9 cellular contexts compared by ENCODE assay signal in the genomic region with DNA sequence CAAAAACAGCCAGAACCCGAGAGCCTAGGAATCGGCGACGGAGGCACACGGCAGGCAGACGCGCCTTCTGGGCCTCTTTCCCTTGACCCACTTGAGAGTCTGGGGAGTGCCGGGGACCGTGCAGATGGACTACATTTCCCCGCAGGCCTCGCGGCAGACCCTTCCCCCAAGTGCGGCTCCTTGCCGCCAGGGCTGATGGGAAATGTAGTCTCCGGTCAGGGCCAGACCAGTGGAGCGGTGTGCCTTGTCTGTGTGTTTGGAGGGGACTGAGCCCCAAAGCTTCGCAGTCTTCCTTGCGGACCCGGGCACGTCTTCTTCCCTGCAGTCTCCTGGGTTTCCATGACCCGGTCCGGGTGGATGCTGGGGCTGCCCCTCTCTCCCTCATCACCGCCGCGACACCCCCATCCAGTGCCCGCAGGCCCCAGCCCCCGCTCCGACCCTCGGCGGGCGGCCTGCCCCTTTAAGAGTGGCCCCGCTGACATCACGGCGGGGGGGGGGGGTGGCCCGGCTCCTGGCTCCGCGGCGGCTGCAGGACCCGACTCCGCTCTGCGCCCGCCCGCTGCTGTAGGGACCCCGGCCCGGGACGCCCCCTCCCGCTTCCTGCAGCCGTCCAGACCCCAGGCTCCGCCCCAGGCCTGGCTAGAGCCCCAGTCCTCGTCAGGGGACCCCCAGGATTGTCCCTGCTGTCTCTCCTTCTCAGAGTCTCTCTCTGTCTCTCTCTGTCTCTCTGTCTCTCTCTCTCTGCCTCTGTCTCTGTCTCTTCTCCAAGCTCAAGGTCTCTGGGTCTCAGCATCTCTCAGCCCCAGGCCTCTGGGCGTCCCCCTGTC. TPM values are rescaled to one million over a fixed set of nuclear protein-coding genes. Genes with fewer than 3 reads are reported as not detected.
A peak's percentile ranks its signal among the peaks of the same experiment; 100 is the strongest.
DNase-seq lines count a peak whose midpoint lies in the region; ATAC-seq, FAIRE-seq and TF ChIP-seq lines count a peak whose summit lies in the region.
"Had no signal": no experiment of that assay in that cellular context is flagged by ENCODE, and none has a peak within 500 bp of the region (broad histone marks: within the 10 kb centered on the region; RNA-seq: fewer than 3 reads in every experiment).

No MANE protein-coding gene starts in this region.

- CTCF ChIA-PET in H1 (lab: Charles Lee; ENCODE audit: partially characterized antibody) = interaction anchor here (0.8 to 2.9 kb wide), 14 partner anchors 12 to 117 kb away, joined by 3 to 31 read pairs (median 5); a partner anchor contains a TSS

- peaks cover 6 to 12% of the 10 kb centered on the region in 2 experiments for H4K20me1 ChIP-seq in H1 (replicated peaks in 1 of 2; ENCODE audit: control insufficient read depth in 1 of 2, insufficient read depth in 2 of 2, low read length in 2 of 2)

- 3% methylated on average over 27 of the region's 51 CpGs; no CpG with 5 or more reads in 1 of the 2 experiments for WGBS in H1 (ENCODE audit: extremely low coverage in 1 of 2, insufficient coverage in 1 of 2, insufficient read length in 1 of 2, insufficient replicate concordance in 2 of 2, low coverage in 1 of 2, low lambda C conversion rate in 2 of 2, missing lambda C conversion rate in 1 of 2), 2 experiments
- 4% methylated on average over 7 to 30 of the region's 51 CpGs for WGBS in upper lobe of left lung, 2 donors

- no peak overlapping the region for H3K9ac ChIP-seq in H1 (replicated peaks in 1 of 4; ENCODE audit: extremely low read depth in 1 of 4, low read depth in 3 of 4, low read length in 3 of 4)

- peak overlapping the region; percentile 75; the same call in 1 of the 2 replicates for H2BK5ac ChIP-seq in H1 (ENCODE audit: low read depth, low read length)

- H3K4ac ChIP-seq in H1 (replicated peaks; ENCODE audit: insufficient read length, low read depth, low read length) = no peak overlapping the region

- peaks cover 0 to 23% (median 14%) of the 10 kb centered on the region in 4 experiments; a peak in 5 of 7 replicates for H3K27me3 ChIP-seq in H1 (replicated peaks in 1 of 4; ENCODE audit: control insufficient read depth in 3 of 4, extremely low read depth in 1 of 4, insufficient read depth in 3 of 4, low read length in 3 of 4)
- peaks cover 5 to 45% (median 27%) of the 10 kb centered on the region in 4 donors for H3K27me3 ChIP-seq in upper lobe of left lung

- H2BK120ac ChIP-seq in H1 (replicated peaks; ENCODE audit: low read depth, low read length) = peak overlapping the region; percentile 16

- peak overlapping the region; percentile 72; the same call in 1 of the 2 replicates for H2BK15ac ChIP-seq in H1 (ENCODE audit: low read length)

- peaks cover 0 to 14% (median 4%) of the 10 kb centered on the region in 4 experiments; a peak in 5 of 7 replicates for H3K4me1 ChIP-seq in H1 (replicated peaks in 1 of 4; ENCODE audit: control insufficient read depth in 3 of 4, insufficient read depth in 4 of 4, low read length in 3 of 4)
- peaks cover 8 to 33% (median 13%) of the 10 kb centered on the region in 4 donors for H3K4me1 ChIP-seq in upper lobe of left lung

- H4K5ac ChIP-seq in H1 (ENCODE audit: insufficient read length, low read depth, low read length) = peak overlapping the region; percentile 10

- H3K23ac ChIP-seq in H1 (ENCODE audit: insufficient read length) = no peak overlapping the region

- peak overlapping the region; percentile 93; the same call in 1 of the 2 replicates for H2AK5ac ChIP-seq in H1 (ENCODE audit: low read depth, low read length)

- peak; percentile 87 for FAIRE-seq in H1 (lab: Jason Lieb, UNC)
- FAIRE-seq: endometrium had no signal

- no peak overlapping the region; the same call in 1 of the 2 replicates for H2AFZ ChIP-seq in H1 (ENCODE audit: low read length)

- H3K4me3 ChIP-seq in H1 (ENCODE audit: extremely low read depth in 1 of 4, insufficient read depth in 2 of 4, low read depth in 3 of 4, low read length in 4 of 4) (peak overlapping the region; percentile 57 to 72 (median 60)), upper lobe of left lung (no peak overlapping the region)

- peak overlapping the region; percentile 72; the same call in 1 of the 2 replicates for H2BK20ac ChIP-seq in H1 (ENCODE audit: low read length)

- TF ChIP-seq EP300 in H1 (IDR thresholded peaks at IDR 0.05; ENCODE audit: borderline replicate concordance in 1 of 2, low read depth in 2 of 2, low read length in 2 of 2) (no peak), upper lobe of left lung (IDR thresholded peaks at IDR 0.05) (no peak)

- TF ChIP-seq POLR2A in H1 (IDR thresholded peaks at IDR 0.05; ENCODE audit: control extremely low read depth in 1 of 2, low read depth in 2 of 2, low read length in 2 of 2) (no peak), upper lobe of left lung (IDR thresholded peaks at IDR 0.05) (no peak)

- H3K9me3 Mint-ChIP-seq in natural killer cell treated with Interleukin-12 subunit alpha and Interleukin-12 subunit beta and Interleukin-15 and Interleukin-18, amount 100 ng/mL, for 72 hours = no peaks in the 10 kb centered on the region

- no peak overlapping the region for H3K14ac ChIP-seq in H1 (ENCODE audit: insufficient read length)

- peaks cover 63 to 76% of the 10 kb centered on the region in 2 donors for H3K27me3 Mint-ChIP-seq in natural killer cell treated with Interleukin-12 subunit alpha and Interleukin-12 subunit beta and Interleukin-15 and Interleukin-18, amount 100 ng/mL, for 72 hours

- H3K23me2 ChIP-seq in H1 (ENCODE audit: low read depth, low read length) = peaks cover 22% of the 10 kb centered on the region

- DNase-seq in CD1c-positive myeloid dendritic cell (ENCODE audit: extremely low spot score) (peak; percentile 14), KG1 (lab: John Stamatoyannopoulos, UW) (peak; percentile 3), H1 (ENCODE audit: low read depth in 1 of 2, low spot score in 2 of 2) (peak in 1 of 2 experiments; percentile 94), upper lobe of left lung (peak; percentile 23 to 74), NCI-H345 (lab: John Stamatoyannopoulos, UW) (no peak)
- DNase-seq in activated CD8-positive, alpha-beta memory T cell treated with anti-CD3 and anti-CD28 coated beads for 48 hours (ENCODE audit: low read depth in 2 of 3, low spot score in 2 of 3) = peak in 2 of 3 experiments; percentile 20 to 23
- DNase-seq in natural killer cell treated with Interleukin-12 subunit alpha and Interleukin-12 subunit beta and Interleukin-15 and Interleukin-18, amount 100 ng/mL, for 72 hours (ENCODE audit: low spot score) = no peak

- POLR2A ChIA-PET in H1 (lab: Charles Lee; ENCODE audit: partially characterized antibody) = interaction anchor here (1.0 to 2.8 kb wide), 12 partner anchors 9 to 206 kb away, joined by 3 to 17 read pairs (median 4); a partner anchor contains a TSS

- H3K18ac ChIP-seq in H1 (ENCODE audit: extremely low read depth, low read length) = peak overlapping the region; percentile 95

- peak overlapping the region; percentile 78 for H3K4me3 Mint-ChIP-seq in natural killer cell treated with Interleukin-12 subunit alpha and Interleukin-12 subunit beta and Interleukin-15 and Interleukin-18, amount 100 ng/mL, for 72 hours

- peaks cover 31 to 36% of the 10 kb centered on the region in 2 donors for H3K4me1 Mint-ChIP-seq in natural killer cell treated with Interleukin-12 subunit alpha and Interleukin-12 subunit beta and Interleukin-15 and Interleukin-18, amount 100 ng/mL, for 72 hours (ENCODE audit: low read depth in 2 of 2)

- H4K8ac ChIP-seq in H1 (ENCODE audit: extremely low read depth, insufficient read depth, low read length) = no peak overlapping the region

- H2BK12ac ChIP-seq in H1 (ENCODE audit: low read depth, low read length) = peak overlapping the region; percentile 90; the same call in 1 of the 2 replicates

- no peak for TF ChIP-seq RAD21 in H1 (IDR thresholded peaks at IDR 0.05 in 1 of 2, conservative IDR thresholded peaks at IDR 0.05 in 1 of 2; ENCODE audit: low read depth in 2 of 2, low read length in 2 of 2)

- H3K36me3 ChIP-seq in H1 (ENCODE audit: control insufficient read depth in 2 of 4, insufficient read depth in 4 of 4, low read length in 3 of 4) (peaks cover 0 to 2% (median 0%) of the 10 kb centered on the region in 4 experiments; a peak in 1 of 8 replicates), upper lobe of left lung (no peaks in the 10 kb centered on the region)

- no peaks in the 10 kb centered on the region for H3K9me3 ChIP-seq in H1 (ENCODE audit: insufficient read depth in 2 of 2, low read depth in 1 of 2, low read length in 1 of 2)
- H3K9me3 ChIP-seq in upper lobe of left lung = no peaks in the 10 kb centered on the region

- H3K36me3 Mint-ChIP-seq in natural killer cell treated with Interleukin-12 subunit alpha and Interleukin-12 subunit beta and Interleukin-15 and Interleukin-18, amount 100 ng/mL, for 72 hours = peaks cover 5% of the 10 kb centered on the region

- TF ChIP-seq CTCF in H1 (IDR thresholded peaks at IDR 0.05; ENCODE audit: control extremely low read depth in 1 of 3, insufficient read depth in 1 of 3, low read depth in 1 of 3, low read length in 3 of 3) (no peak), upper lobe of left lung (IDR thresholded peaks at IDR 0.05) (no peak)

- H3K4me2 ChIP-seq in H1 (ENCODE audit: insufficient read depth in 1 of 2, low read depth in 2 of 2, low read length in 2 of 2) = peak overlapping the region; percentile 87 to 95

- H3K27ac ChIP-seq in H1 (ENCODE audit: low read depth, low read length) (no peak overlapping the region), upper lobe of left lung (no peak overlapping the region)

- no peak overlapping the region for H3K27ac Mint-ChIP-seq in natural killer cell treated with Interleukin-12 subunit alpha and Interleukin-12 subunit beta and Interleukin-15 and Interleukin-18, amount 100 ng/mL, for 72 hours

- peak; percentile 75 to 77 for ATAC-seq in natural killer cell treated with Interleukin-12 subunit alpha and Interleukin-12 subunit beta and Interleukin-15 and Interleukin-18, amount 100 ng/mL, for 72 hours
- ATAC-seq in upper lobe of left lung (ENCODE audit: low FRiP score in 2 of 2) (peak in 1 of 2 donors; percentile 66), HG03457 (IDR thresholded peaks at IDR 0.05; ENCODE audit: unreplicated experiment) (no peak)

- H3K79me2 ChIP-seq in H1 (ENCODE audit: control insufficient read depth in 1 of 2, insufficient read depth in 2 of 2, low read length in 2 of 2) = peaks cover 0 to 18% of the 10 kb centered on the region in 2 experiments; a peak in 3 of 4 replicates

- H3K79me1 ChIP-seq in H1 (ENCODE audit: low read depth, low read length) = peaks cover 6% of the 10 kb centered on the region

- peak overlapping the region; percentile 68 for H4K91ac ChIP-seq in H1 (replicated peaks; ENCODE audit: insufficient read length, low read length)

- H3K56ac ChIP-seq in H1 (replicated peaks; ENCODE audit: insufficient read length, low read depth, low read length) = no peak overlapping the region

RNA-seq across cellular contexts. Expression of a gene that starts 0.8 kb away (rescaled TPM):
- total RNA-seq in H1 (2021; fragmentation: NEBNext Ultra II Directional; extraction: Animal tissue kit (Norgen Biotek cat#: 25700)) = 28.9 and 29.9 TPM in 2 replicates
- polyA plus RNA-seq in H1 (2011; rRNA removed) = 69.8 and 127 TPM in 2 replicates
- polyA plus RNA-seq in H1 (2011; cell fraction: cytosol; rRNA removed) = 64.4 TPM
- 75.4 TPM for polyA plus RNA-seq in H1 (2011; cell fraction: nucleus; rRNA removed)
- polyA plus RNA-seq in H1 (2012, experiment 1 of 2) = 33.4 to 44.9 TPM (median 40.2 TPM) in 4 replicates
- 33.0 TPM for polyA plus RNA-seq in H1 (2012, experiment 2 of 2)
- 43.8 TPM for polyA plus RNA-seq in H1 (2013, experiment 1 of 2)
- polyA plus RNA-seq in H1 (2013, experiment 2 of 2) = 49.1 TPM
- 16.4 and 25.3 TPM in 2 replicates for polyA minus RNA-seq in H1 (2011; rRNA and poly(A)+ RNA removed)
- polyA minus RNA-seq in H1 (2011; cell fraction: cytosol; rRNA and poly(A)+ RNA removed) = 32.9 TPM
- polyA minus RNA-seq in H1 (2011; cell fraction: nucleus; rRNA and poly(A)+ RNA removed) = 19.4 TPM
- not detected for total RNA-seq in natural killer cell treated with Interleukin-12 subunit alpha and Interleukin-12 subunit beta and Interleukin-15 and Interleukin-18, amount 100 ng/mL, for 72 hours
- total RNA-seq in upper lobe of left lung = not detected

RNA-seq across cellular contexts. Expression of a gene that starts 26.3 kb away (rescaled TPM):
- 10.6 and 12.4 TPM in 2 replicates for total RNA-seq in H1 (2021; fragmentation: NEBNext Ultra II Directional; extraction: Animal tissue kit (Norgen Biotek cat#: 25700))
- polyA plus RNA-seq in H1 (2011; rRNA removed) = 6.1 and 14.0 TPM in 2 replicates
- 8.1 TPM for polyA plus RNA-seq in H1 (2011; cell fraction: cytosol; rRNA removed)
- 50.1 TPM for polyA plus RNA-seq in H1 (2011; cell fraction: nucleus; rRNA removed)
- 8.6 to 16.1 TPM (median 13.9 TPM) in 4 replicates for polyA plus RNA-seq in H1 (2012, experiment 1 of 2)
- 7.2 TPM for polyA plus RNA-seq in H1 (2012, experiment 2 of 2)
- polyA plus RNA-seq in H1 (2013, experiment 1 of 2) = 11.2 TPM
- 8.9 TPM for polyA plus RNA-seq in H1 (2013, experiment 2 of 2)
- polyA minus RNA-seq in H1 (2011; rRNA and poly(A)+ RNA removed) = 5.0 and 6.9 TPM in 2 replicates
- 8.4 TPM for polyA minus RNA-seq in H1 (2011; cell fraction: cytosol; rRNA and poly(A)+ RNA removed)
- 17.3 TPM for polyA minus RNA-seq in H1 (2011; cell fraction: nucleus; rRNA and poly(A)+ RNA removed)
- 1 to 10 TPM in 1 of 2 donors, not detected in 1; 1.1 TPM for total RNA-seq in natural killer cell treated with Interleukin-12 subunit alpha and Interleukin-12 subunit beta and Interleukin-15 and Interleukin-18, amount 100 ng/mL, for 72 hours
- total RNA-seq in upper lobe of left lung = 1 to 10 TPM in 1 of 6 donors, under 1 TPM in 2, not detected in 3; 0.17 to 1.0 (median 0.39) TPM

RNA-seq across cellular contexts. Expression of a gene that starts 40.6 kb away (rescaled TPM):
- total RNA-seq in H1 (2021; fragmentation: NEBNext Ultra II Directional; extraction: Animal tissue kit (Norgen Biotek cat#: 25700)) = 70.1 and 70.5 TPM in 2 replicates
- 74.2 and 122 TPM in 2 replicates for polyA plus RNA-seq in H1 (2011; rRNA removed)
- polyA plus RNA-seq in H1 (2011; cell fraction: cytosol; rRNA removed) = 18.3 TPM
- 43.4 TPM for polyA plus RNA-seq in H1 (2011; cell fraction: nucleus; rRNA removed)
- 31.7 to 71.5 TPM (median 58.5 TPM) in 4 replicates for polyA plus RNA-seq in H1 (2012, experiment 1 of 2)
- 49.1 TPM for polyA plus RNA-seq in H1 (2012, experiment 2 of 2)
- polyA plus RNA-seq in H1 (2013, experiment 1 of 2) = 138 TPM
- 150 TPM for polyA plus RNA-seq in H1 (2013, experiment 2 of 2)
- 13.8 and 14.5 TPM in 2 replicates for polyA minus RNA-seq in H1 (2011; rRNA and poly(A)+ RNA removed)
- polyA minus RNA-seq in H1 (2011; cell fraction: cytosol; rRNA and poly(A)+ RNA removed) = 26.3 TPM
- 21.6 TPM for polyA minus RNA-seq in H1 (2011; cell fraction: nucleus; rRNA and poly(A)+ RNA removed)
- 10 to 100 TPM; 17.8 to 17.9 TPM for total RNA-seq in natural killer cell treated with Interleukin-12 subunit alpha and Interleukin-12 subunit beta and Interleukin-15 and Interleukin-18, amount 100 ng/mL, for 72 hours
- total RNA-seq in upper lobe of left lung = 100 to 1,000 TPM in 4 of 6 donors, 10 to 100 TPM in 2; 31.4 to 312 (median 145) TPM

RNA-seq across cellular contexts. Expression of a gene that starts 54.4 kb away (rescaled TPM):
- 4.5 and 5.7 TPM in 2 replicates for total RNA-seq in H1 (2021; fragmentation: NEBNext Ultra II Directional; extraction: Animal tissue kit (Norgen Biotek cat#: 25700))
- 0.41 and 0.93 TPM in 2 replicates for polyA plus RNA-seq in H1 (2011; rRNA removed)
- 1.3 TPM for polyA plus RNA-seq in H1 (2011; cell fraction: cytosol; rRNA removed)
- polyA plus RNA-seq in H1 (2011; cell fraction: nucleus; rRNA removed) = 3.4 TPM
- polyA plus RNA-seq in H1 (2012, experiment 1 of 2) = 5.8 to 6.6 TPM (median 6.1 TPM) in 4 replicates
- polyA plus RNA-seq in H1 (2012, experiment 2 of 2) = 0.62 TPM
- 3.2 TPM for polyA plus RNA-seq in H1 (2013, experiment 1 of 2)
- 2.6 TPM for polyA plus RNA-seq in H1 (2013, experiment 2 of 2)
- 0.61 and 0.79 TPM in 2 replicates for polyA minus RNA-seq in H1 (2011; rRNA and poly(A)+ RNA removed)
- 2.9 TPM for polyA minus RNA-seq in H1 (2011; cell fraction: cytosol; rRNA and poly(A)+ RNA removed)
- polyA minus RNA-seq in H1 (2011; cell fraction: nucleus; rRNA and poly(A)+ RNA removed) = 2.9 TPM
- total RNA-seq in natural killer cell treated with Interleukin-12 subunit alpha and Interleukin-12 subunit beta and Interleukin-15 and Interleukin-18, amount 100 ng/mL, for 72 hours = 1 to 10 TPM in 1 of 2 donors, not detected in 1; 1.7 TPM
- total RNA-seq in upper lobe of left lung = under 1 TPM in 4 of 6 donors, not detected in 2; 0.09 to 0.44 (median 0.26) TPM

Comparison
In these comparisons a context has a peak if more than half of its experiments do, and no peak if none do; other contexts are left out.
1. DNase-seq: peak in CD1c-positive myeloid dendritic cell (single experiment), KG1 (single experiment), activated CD8-positive, alpha-beta memory T cell treated with anti-CD3 and anti-CD28 coated beads for 48 hours (2 of 3) and upper lobe of left lung (2 of 2); none in natural killer cell treated with Interleukin-12 subunit alpha and Interleukin-12 subunit beta and Interleukin-15 and Interleukin-18, amount 100 ng/mL, for 72 hours (single experiment) and NCI-H345 (single experiment).
2. H3K4me3 ChIP-seq: peak in H1 (4 of 4); none in upper lobe of left lung (0 of 4).
3. RNA of a gene that starts 0.8 kb away (total RNA-seq): 28.9 to 29.9 TPM in H1; not detected in natural killer cell treated with Interleukin-12 subunit alpha and Interleukin-12 subunit beta and Interleukin-15 and Interleukin-18, amount 100 ng/mL, for 72 hours and not detected in upper lobe of left lung; every median in the first group is over 10 times any median in the second.